8 cellular contexts compared by ENCODE assay signal in genomic region chr15:91853968-91854943, GRCh38. TPM values are rescaled to one million over a fixed set of nuclear protein-coding genes. Genes with fewer than 3 reads are reported as not detected.
DNase-seq lines count a peak whose midpoint lies in the region; ATAC-seq lines count a peak whose summit lies in the region.

No MANE protein-coding gene starts in this region.

- DNase-seq in EL (peak; percentile 13), NCI-H524 treated with DMSO at 0.1 percent for 48 hours (lab: John Stamatoyannopoulos, UW) (peak; percentile 27), activated T-cell treated with anti-CD3 and anti-CD28 coated beads for 4 hours (peak; percentile 36), substantia nigra (lab: John Stamatoyannopoulos, UW) (peak in 33 of 49 donors; percentile 29 to 79 (median 48))

- H3K4me3 ChIP-seq in esophagus (ENCODE audit: low read depth in 1 of 2, low read length in 2 of 2), result peak overlapping the region; percentile 76 to 94
- H3K4me3 ChIP-seq in mononuclear cell (ENCODE audit: low read length), result peak overlapping the region; percentile 64

- H3K27ac ChIP-seq in esophagus (ENCODE audit: low read depth in 2 of 2, low read length in 1 of 2) (peak overlapping the region; percentile 96 to 98), substantia nigra (ENCODE audit: low read depth, low read length, poor library complexity, severe bottlenecking) (peak overlapping the region; percentile 95)

- H3K9me3 ChIP-seq in esophagus (ENCODE audit: control insufficient read depth in 2 of 2, insufficient read depth in 1 of 2, low read depth in 1 of 2, low read length in 1 of 2), result no peaks in the 10 kb centered on the region
- no peaks in the 10 kb centered on the region for H3K9me3 ChIP-seq in mononuclear cell (ENCODE audit: low read depth, low read length)

- WGBS in esophagus, 2 donors, result 3% methylated on average over 57 to 66 of the region's 66 CpGs

- H3K4me1 ChIP-seq in esophagus (ENCODE audit: control insufficient read depth in 2 of 2, insufficient read depth in 2 of 2, low read length in 1 of 2) (peaks cover 4 to 10% of the 10 kb centered on the region in 2 donors), mononuclear cell (ENCODE audit: insufficient read depth, low read length) (peaks cover 84% of the 10 kb centered on the region)

- ATAC-seq in HG03565 (IDR thresholded peaks at IDR 0.05; ENCODE audit: unreplicated experiment) (no peak), HG03095 (IDR thresholded peaks at IDR 0.05; ENCODE audit: unreplicated experiment) (no peak)

- H3K27me3 ChIP-seq in esophagus (ENCODE audit: control insufficient read depth in 1 of 2, insufficient read depth in 2 of 2, low read length in 2 of 2) (no peaks in the 10 kb centered on the region), mononuclear cell (ENCODE audit: insufficient read depth, low read length) (no peaks in the 10 kb centered on the region)

- H3K36me3 ChIP-seq in esophagus (ENCODE audit: control insufficient read depth in 2 of 2, insufficient read depth in 2 of 2, low read length in 1 of 2), result no peaks in the 10 kb centered on the region

RNA-seq across cellular contexts. Expression of gene SLCO3A1, which starts 0.7 kb away (rescaled TPM):
- 10 to 100 TPM; 18.2 to 18.5 TPM for polyA plus RNA-seq in esophagus
- total RNA-seq in mononuclear cell, result 17.7 TPM
